ENCODE assay signal across 11 cellular contexts in genomic region chr9:94799578-94800264, GRCh38.
DNase-seq lines count a peak whose midpoint lies in the region; ATAC-seq and TF ChIP-seq lines count a peak whose summit lies in the region.
"Had no signal": no experiment of that assay in that cellular context is flagged by ENCODE, and none has a peak within 500 bp of the region (broad histone marks: within the 10 kb centered on the region; RNA-seq: fewer than 3 reads in every experiment).

No MANE protein-coding gene starts in this region.

- peak; percentile 43 for DNase-seq in AG10803 (ENCODE audit: low read depth)
- DNase-seq in SJCRH30, result peak in 1 of 2 experiments; percentile 40
- DNase-seq in esophagus squamous epithelium (lab: John Stamatoyannopoulos, UW), result no peak
- no peak for DNase-seq in osteoblast (ENCODE audit: insufficient read length, low spot score, missing footprints)
- no peak for DNase-seq in GM10248 (ENCODE audit: extremely low spot score)
- no peak for DNase-seq in hippocampal formation (lab: John Stamatoyannopoulos, UW)
- DNase-seq: activated B cell treated with CpG ODN at 0.5 μM for 24 hours, NCI-H526 had no signal

- H3K27me3 ChIP-seq in SJCRH30 (no peaks in the 10 kb centered on the region), esophagus squamous epithelium (no peaks in the 10 kb centered on the region), osteoblast (ENCODE audit: insufficient read depth, low read length) (no peaks in the 10 kb centered on the region)

- no peak overlapping the region for H2AFZ ChIP-seq in osteoblast (ENCODE audit: low read length)

- no peaks in the 10 kb centered on the region for H4K20me1 ChIP-seq in osteoblast (ENCODE audit: insufficient read depth, low read length)

- POLR2A ChIA-PET in GM10248 (lab: Yijun Ruan, JAX), result no interaction called here

- WGBS in esophagus squamous epithelium, 2 donors, result 59 to 65% methylated on average over 9 of the region's 9 CpGs

- TF ChIP-seq POLR2A in esophagus squamous epithelium (IDR thresholded peaks at IDR 0.05), result no peak

- no peak for TF ChIP-seq CTCF in AG10803 (conservative IDR thresholded peaks at IDR 0.05; ENCODE audit: low read length)
- TF ChIP-seq CTCF in esophagus squamous epithelium (IDR thresholded peaks at IDR 0.05), result no peak
- TF ChIP-seq CTCF in osteoblast (IDR thresholded peaks at IDR 0.05; ENCODE audit: extremely low read depth, low read depth, low read length), result no peak
- TF ChIP-seq CTCF in GM10248 (IDR thresholded peaks at IDR 0.05; ENCODE audit: control extremely low read depth, extremely low read depth, low read depth, missing control alignments), result no peak

- H3K36me3 ChIP-seq in SJCRH30, result no peaks in the 10 kb centered on the region; the same call in 1 of the 2 replicates
- peaks cover 0 to 5% (median 0%) of the 10 kb centered on the region in 3 donors for H3K36me3 ChIP-seq in esophagus squamous epithelium
- H3K36me3 ChIP-seq in osteoblast (ENCODE audit: insufficient read depth, low read length), result peaks cover 6% of the 10 kb centered on the region

- H3K9me3 ChIP-seq in SJCRH30 (replicated peaks) (peaks cover 9% of the 10 kb centered on the region), esophagus squamous epithelium (no peaks in the 10 kb centered on the region), osteoblast (ENCODE audit: low read depth, low read length) (no peaks in the 10 kb centered on the region)

- H3K4me3 ChIP-seq in AG10803 (ENCODE audit: low read length) (no peak overlapping the region), SJCRH30 (no peak overlapping the region), esophagus squamous epithelium (no peak overlapping the region), osteoblast (ENCODE audit: insufficient read depth, low read length) (no peak overlapping the region)

- peaks cover 3% of the 10 kb centered on the region for H3K79me2 ChIP-seq in osteoblast (ENCODE audit: insufficient read depth, low read length)

- H3K4me2 ChIP-seq in osteoblast (ENCODE audit: insufficient read depth, low read length), result peak overlapping the region; percentile 42

- ATAC-seq in GM18519 (IDR thresholded peaks at IDR 0.05; ENCODE audit: low FRiP score, unreplicated experiment) (no peak), GM18520 (IDR thresholded peaks at IDR 0.05; ENCODE audit: unreplicated experiment) (no peak)
- ATAC-seq: left lobe of liver had no signal

- H3K27ac ChIP-seq in SJCRH30 (peak overlapping the region; percentile 87), esophagus squamous epithelium (peak overlapping the region; percentile 57 to 89 (median 86)), osteoblast (ENCODE audit: low read depth, low read length) (peak overlapping the region; percentile 73)

- CTCF ChIA-PET in GM10248 (lab: Yijun Ruan, JAX), result interaction anchor here (1.0 kb wide), 1 partner anchor 118 kb away, joined by 5 read pairs; no protein-coding TSS in a partner anchor

- intact Hi-C loops in esophagus squamous epithelium (cut with DNase I), result loop anchor here (10.0 kb wide), 1 partner anchor 135 kb away; no protein-coding TSS in a partner anchor

- H3K4me1 ChIP-seq in SJCRH30, result peaks cover 52% of the 10 kb centered on the region
- H3K4me1 ChIP-seq in esophagus squamous epithelium, result peaks cover 24 to 84% (median 63%) of the 10 kb centered on the region in 3 donors
- H3K4me1 ChIP-seq in osteoblast (ENCODE audit: insufficient read depth, low read length), result peaks cover 42% of the 10 kb centered on the region
